17 cellular contexts compared by ENCODE assay signal in the genomic region with DNA sequence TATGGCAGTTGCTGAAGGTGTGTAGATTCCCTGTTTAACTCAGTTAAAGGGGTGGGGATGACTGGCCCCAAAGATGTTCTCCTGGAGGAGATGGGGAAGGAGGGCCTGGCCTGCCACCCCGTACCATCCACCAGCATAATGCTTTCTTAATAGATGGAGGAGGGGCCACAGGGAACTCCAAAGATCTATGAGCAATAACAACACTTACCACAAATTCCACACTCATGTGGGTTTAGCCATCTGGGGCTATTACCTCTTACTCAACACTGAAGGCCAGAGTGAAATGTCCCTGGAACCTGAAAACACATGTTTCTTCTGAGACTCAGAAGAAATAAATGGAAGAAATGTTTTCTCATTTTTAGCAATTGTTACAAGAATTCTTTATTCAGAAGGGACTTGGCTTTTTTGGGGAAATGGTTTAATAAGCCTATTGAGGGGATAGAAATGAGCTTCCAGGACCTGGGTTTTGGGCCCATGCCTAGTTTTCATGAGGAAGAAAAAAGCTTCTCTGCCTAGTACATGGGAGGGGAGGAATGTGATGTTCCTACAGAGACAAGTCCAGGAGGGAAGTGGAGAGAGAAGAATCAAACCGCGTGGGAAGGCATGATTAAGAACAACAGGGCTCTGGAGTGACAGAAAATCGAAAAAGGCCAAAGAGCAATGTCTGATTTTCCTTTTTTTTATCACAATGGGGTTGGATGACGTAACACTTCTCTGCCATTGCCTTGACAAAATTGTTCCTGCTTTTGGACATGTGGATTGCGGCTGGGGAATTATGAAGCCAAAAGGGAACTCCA.
DNase-seq lines count a peak whose midpoint lies in the region; ATAC-seq, FAIRE-seq and TF ChIP-seq lines count a peak whose summit lies in the region.
"Had no signal": no experiment of that assay in that cellular context is flagged by ENCODE, and none has a peak within 500 bp of the region (broad histone marks: within the 10 kb centered on the region; RNA-seq: fewer than 3 reads in every experiment).

No MANE protein-coding gene starts in this region.

- no peak for FAIRE-seq in H1 (lab: Jason Lieb, UNC)
- no peak for FAIRE-seq in pancreas (lab: Jason Lieb, UNC)
- FAIRE-seq in HTR-8/SVneo (lab: Jason Lieb, UNC): no peak

- no peak overlapping the region for H3K23ac ChIP-seq in H1 (ENCODE audit: insufficient read length)

- H3K27me3 ChIP-seq in BJ (ENCODE audit: control insufficient read depth, insufficient read depth, low read length): no peaks in the 10 kb centered on the region
- H3K27me3 ChIP-seq in H1 (replicated peaks in 1 of 4; ENCODE audit: control insufficient read depth in 3 of 4, extremely low read depth in 1 of 4, insufficient read depth in 3 of 4, low read length in 3 of 4): no peaks in the 10 kb centered on the region; a peak in 1 of 7 replicates
- no peaks in the 10 kb centered on the region for H3K27me3 ChIP-seq in pancreas
- H3K27me3 ChIP-seq in thyroid gland: no peaks in the 10 kb centered on the region

- peak; percentile 84 for DNase-seq in BJ (ENCODE audit: low read depth)
- DNase-seq in HS-5 (ENCODE audit: low read depth): peak; percentile 57
- DNase-seq in H1 (ENCODE audit: low read depth in 1 of 2, low spot score in 2 of 2): no peak
- DNase-seq in pancreas: no peak
- DNase-seq in HTR-8/SVneo (ENCODE audit: insufficient read length, low spot score): no peak
- no peak for DNase-seq in thyroid gland
- DNase-seq in SIG-M5 (lab: John Stamatoyannopoulos, UW): no peak
- no peak for DNase-seq in T-helper 17 cell
- DNase-seq: activated naive CD4-positive, alpha-beta T cell treated with Interleukin-2 at 50 U/mL for 16 hours; NCI-H526; stimulated activated CD4-positive, alpha-beta T cell treated with anti-CD3 and anti-CD28 coated beads, Interleukin-2, amount 100 ng/mL, for 48 hours; T1000 had no signal

- POLR2A ChIA-PET in BJ (lab: Charles Lee) (no interaction called here), H1 (lab: Charles Lee; ENCODE audit: partially characterized antibody) (no interaction called here)

- H4K8ac ChIP-seq in H1 (ENCODE audit: extremely low read depth, insufficient read depth, low read length): no peak overlapping the region

- TF ChIP-seq EP300 in H1 (IDR thresholded peaks at IDR 0.05; ENCODE audit: borderline replicate concordance in 1 of 2, low read depth in 2 of 2, low read length in 2 of 2): no peak

- no peak overlapping the region for H3K18ac ChIP-seq in H1 (ENCODE audit: extremely low read depth, low read length)

- H3K4me1 Mint-ChIP-seq in T-helper 17 cell: no peaks in the 10 kb centered on the region
- H3K4me1 Mint-ChIP-seq: stimulated activated effector memory CD8-positive, alpha-beta T cell treated with anti-CD3 and anti-CD28 coated beads, Interleukin-12 subunit alpha, Interleukin-12 subunit beta, amount 100 ng/mL, for 72 hours had no signal

- H3K4me3 ChIP-seq in BJ (ENCODE audit: low read depth, low read length) (no peak overlapping the region), H1 (ENCODE audit: extremely low read depth in 1 of 4, insufficient read depth in 2 of 4, low read depth in 3 of 4, low read length in 4 of 4) (no peak overlapping the region), pancreas (no peak overlapping the region), thyroid gland (replicated peaks in 1 of 3) (no peak overlapping the region)

- H3K79me2 ChIP-seq in H1 (ENCODE audit: control insufficient read depth in 1 of 2, insufficient read depth in 2 of 2, low read length in 2 of 2): no peaks in the 10 kb centered on the region

- peak; percentile 70 to 83 (median 80) for ATAC-seq in pancreas
- ATAC-seq in T-helper 17 cell: no peak

- H4K20me1 ChIP-seq in H1 (replicated peaks in 1 of 2; ENCODE audit: control insufficient read depth in 1 of 2, insufficient read depth in 2 of 2, low read length in 2 of 2): no peaks in the 10 kb centered on the region

- WGBS in H1 (ENCODE audit: extremely low coverage in 1 of 2, insufficient coverage in 1 of 2, insufficient read length in 1 of 2, insufficient replicate concordance in 2 of 2, low coverage in 1 of 2, low lambda C conversion rate in 2 of 2, missing lambda C conversion rate in 1 of 2), 2 experiments: 90% methylated on average over 6 of the region's 6 CpGs; no CpG with 5 or more reads in 1 of the 2 experiments
- 35 to 45% methylated on average over 6 of the region's 6 CpGs for WGBS in pancreas, 2 donors
- 72 to 82% methylated on average over 6 of the region's 6 CpGs for WGBS in thyroid gland, 2 donors

- H4K5ac ChIP-seq in H1 (ENCODE audit: insufficient read length, low read depth, low read length): no peak overlapping the region

- no peaks in the 10 kb centered on the region for H3K23me2 ChIP-seq in H1 (ENCODE audit: low read depth, low read length)

- 0 out of 2 replicates have a peak overlapping the region, but pooled peaks have one; percentile 28 for H2AFZ ChIP-seq in H1 (ENCODE audit: low read length)

- H3K9me3 ChIP-seq in H1 (ENCODE audit: insufficient read depth in 2 of 2, low read depth in 1 of 2, low read length in 1 of 2) (no peaks in the 10 kb centered on the region), pancreas (no peaks in the 10 kb centered on the region), thyroid gland (no peaks in the 10 kb centered on the region), T-helper 17 cell (ENCODE audit: control insufficient read depth, low read length, poor library complexity, severe bottlenecking) (no peaks in the 10 kb centered on the region)

- H2BK20ac ChIP-seq in H1 (ENCODE audit: low read length): no peak overlapping the region

- no peak overlapping the region for H2BK5ac ChIP-seq in H1 (ENCODE audit: low read depth, low read length)

- no peak overlapping the region for H4K91ac ChIP-seq in H1 (replicated peaks; ENCODE audit: insufficient read length, low read length)

- H3K27ac ChIP-seq in H1 (ENCODE audit: low read depth, low read length) (no peak overlapping the region), pancreas (peak overlapping the region in 1 of 4 donors; percentile 1), thyroid gland (no peak overlapping the region)
- H3K27ac ChIP-seq: C4-2B, epithelial cell of prostate, RWPE1 had no signal

- H2BK15ac ChIP-seq in H1 (ENCODE audit: low read length): no peak overlapping the region

- intact Hi-C loops in pancreas (cut with DNase I): no loop called here
- intact Hi-C loops in thyroid gland (cut with DNase I): no loop called here

- H3K56ac ChIP-seq in H1 (replicated peaks; ENCODE audit: insufficient read length, low read depth, low read length): no peak overlapping the region

- H3K79me1 ChIP-seq in H1 (ENCODE audit: low read depth, low read length): no peaks in the 10 kb centered on the region

- CTCF ChIA-PET in BJ (lab: Yijun Ruan, JAX): interaction anchor here (0.5 to 1.0 kb wide), 2 partner anchors 8 to 405 kb away, joined by 4 to 5 read pairs; no protein-coding TSS in a partner anchor
- CTCF ChIA-PET in H1 (lab: Charles Lee; ENCODE audit: partially characterized antibody): no interaction called here

- H2BK120ac ChIP-seq in H1 (replicated peaks; ENCODE audit: low read depth, low read length): no peak overlapping the region

- H3K4ac ChIP-seq in H1 (replicated peaks; ENCODE audit: insufficient read length, low read depth, low read length): no peak overlapping the region

- TF ChIP-seq CTCF in BJ (IDR thresholded peaks at IDR 0.05; ENCODE audit: insufficient read depth, low read depth, low read length): no peak
- no peak for TF ChIP-seq CTCF in H1 (IDR thresholded peaks at IDR 0.05; ENCODE audit: control extremely low read depth in 1 of 3, insufficient read depth in 1 of 3, low read depth in 1 of 3, low read length in 3 of 3)
- TF ChIP-seq CTCF in pancreas (IDR thresholded peaks at IDR 0.05): no peak
- no peak for TF ChIP-seq CTCF in thyroid gland (IDR thresholded peaks at IDR 0.05)

- no peak overlapping the region for H3K14ac ChIP-seq in H1 (ENCODE audit: insufficient read length)

- no peak overlapping the region for H3K4me3 Mint-ChIP-seq in T-helper 17 cell
- H3K4me3 Mint-ChIP-seq: stimulated activated effector memory CD8-positive, alpha-beta T cell treated with anti-CD3 and anti-CD28 coated beads, Interleukin-12 subunit alpha, Interleukin-12 subunit beta, amount 100 ng/mL, for 72 hours had no signal

- no peak overlapping the region for H3K27ac Mint-ChIP-seq in T-helper 17 cell
- H3K27ac Mint-ChIP-seq: progenitor cell of endocrine pancreas; stimulated activated effector memory CD8-positive, alpha-beta T cell treated with anti-CD3 and anti-CD28 coated beads, Interleukin-12 subunit alpha, Interleukin-12 subunit beta, amount 100 ng/mL, for 72 hours had no signal

- peaks cover 20% of the 10 kb centered on the region for H3K27me3 Mint-ChIP-seq in T-helper 17 cell

- peaks cover 2% of the 10 kb centered on the region for H3K36me3 Mint-ChIP-seq in T-helper 17 cell (ENCODE audit: low read depth)
- H3K36me3 Mint-ChIP-seq: stimulated activated effector memory CD8-positive, alpha-beta T cell treated with anti-CD3 and anti-CD28 coated beads, Interleukin-12 subunit alpha, Interleukin-12 subunit beta, amount 100 ng/mL, for 72 hours had no signal

- TF ChIP-seq RAD21 in H1 (IDR thresholded peaks at IDR 0.05 in 1 of 2, conservative IDR thresholded peaks at IDR 0.05 in 1 of 2; ENCODE audit: low read depth in 2 of 2, low read length in 2 of 2): no peak

- H3K9ac ChIP-seq in H1 (replicated peaks in 1 of 4; ENCODE audit: extremely low read depth in 1 of 4, low read depth in 3 of 4, low read length in 3 of 4): no peak overlapping the region

- no peaks in the 10 kb centered on the region for H3K36me3 ChIP-seq in BJ (ENCODE audit: control insufficient read depth, insufficient read depth, low read length)
- H3K36me3 ChIP-seq in H1 (ENCODE audit: control insufficient read depth in 2 of 4, insufficient read depth in 4 of 4, low read length in 3 of 4): no peaks in the 10 kb centered on the region
- H3K36me3 ChIP-seq in pancreas: no peaks in the 10 kb centered on the region
- no peaks in the 10 kb centered on the region for H3K36me3 ChIP-seq in thyroid gland

- TF ChIP-seq POLR2A in H1 (IDR thresholded peaks at IDR 0.05; ENCODE audit: control extremely low read depth in 1 of 2, low read depth in 2 of 2, low read length in 2 of 2) (no peak), thyroid gland (IDR thresholded peaks at IDR 0.05) (no peak)

- no peaks in the 10 kb centered on the region for H3K4me1 ChIP-seq in H1 (replicated peaks in 1 of 4; ENCODE audit: control insufficient read depth in 3 of 4, insufficient read depth in 4 of 4, low read length in 3 of 4)
- H3K4me1 ChIP-seq in pancreas: peaks cover 0 to 5% (median 0%) of the 10 kb centered on the region in 3 donors
- H3K4me1 ChIP-seq in thyroid gland: no peaks in the 10 kb centered on the region

- no peak overlapping the region for H3K4me2 ChIP-seq in H1 (ENCODE audit: insufficient read depth in 1 of 2, low read depth in 2 of 2, low read length in 2 of 2)

- H2AK5ac ChIP-seq in H1 (ENCODE audit: low read depth, low read length): no peak overlapping the region

- no peak overlapping the region for H2BK12ac ChIP-seq in H1 (ENCODE audit: low read depth, low read length)

TF ChIP-seq in H1, 55 proteins besides CTCF, POLR2A, EP300 and RAD21 (continues in another document):
- no peak for TF ChIP-seq ZNF274 (IDR thresholded peaks at IDR 0.05; ENCODE audit: borderline replicate concordance, extremely low read depth, low read length)
- TF ChIP-seq TBP (IDR thresholded peaks at IDR 0.05; ENCODE audit: low read depth, low read length): no peak
- TF ChIP-seq BRCA1 (IDR thresholded peaks at IDR 0.05; ENCODE audit: low read depth, low read length): no peak

Comparison
In these comparisons a context has a peak if more than half of its experiments do, and no peak if none do; other contexts are left out.
1. DNase-seq: peak in BJ (single experiment) and HS-5 (single experiment); none in H1 (0 of 2), pancreas (0 of 6), HTR-8/SVneo (single experiment), thyroid gland (0 of 2), SIG-M5 (single experiment) and T-helper 17 cell (0 of 3).